Comparison of ENCODE assay signal across 14 cellular contexts in the genomic region with DNA sequence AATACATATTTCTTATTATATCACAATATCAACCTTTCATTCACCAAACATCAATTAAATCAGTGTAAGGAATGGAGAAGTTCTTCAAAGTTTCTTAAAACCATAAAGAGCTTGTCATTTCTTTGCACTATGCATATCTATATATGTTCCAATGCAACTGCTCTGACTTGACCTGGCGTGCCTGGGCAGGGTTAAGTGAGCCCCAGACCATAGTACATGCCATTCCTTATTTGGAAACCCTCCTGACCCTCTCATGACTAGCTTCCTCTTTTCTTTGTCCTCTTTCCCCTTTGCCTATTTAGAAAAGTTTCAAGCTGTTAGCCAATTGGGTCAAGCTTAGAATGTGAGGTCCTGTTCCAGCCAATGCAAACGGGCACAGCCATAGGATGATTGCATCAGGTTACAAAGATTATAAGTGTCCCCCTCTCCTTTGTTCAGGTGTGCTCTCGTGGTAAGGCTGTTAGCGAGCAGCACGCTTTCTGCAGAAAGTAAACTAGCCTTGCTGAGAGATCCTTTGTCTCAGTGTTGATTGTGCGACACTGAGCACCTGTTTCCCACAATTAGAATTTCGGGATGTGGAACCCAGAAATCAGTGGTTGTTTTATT.
DNase-seq lines count a peak whose midpoint lies in the region; TF ChIP-seq lines count a peak whose summit lies in the region.
"Had no signal": no experiment of that assay in that cellular context is flagged by ENCODE, and none has a peak within 500 bp of the region (broad histone marks: within the 10 kb centered on the region; RNA-seq: fewer than 3 reads in every experiment).

No MANE protein-coding gene starts in this region.

- no peak overlapping the region for H2AFZ ChIP-seq in smooth muscle cell (ENCODE audit: low read depth)

- H3K27me3 ChIP-seq in colonic mucosa (no peaks in the 10 kb centered on the region), smooth muscle cell (ENCODE audit: low read depth) (no peaks in the 10 kb centered on the region)
- H3K27me3 ChIP-seq: uterus had no signal

- intact Hi-C loops in colonic mucosa (cut with DNase I) = no loop called here

- H3K9ac ChIP-seq in colonic mucosa (ENCODE audit: low read depth in 2 of 2, low read length in 2 of 2) = no peak overlapping the region
- H3K9ac ChIP-seq in smooth muscle cell (ENCODE audit: low read depth) = no peak overlapping the region
- H3K9ac ChIP-seq: BLaER1 had no signal

- H3K4me3 ChIP-seq in colonic mucosa (no peak overlapping the region), smooth muscle cell (no peak overlapping the region)
- H3K4me3 ChIP-seq: BLaER1, uterus had no signal

- H3K4me1 ChIP-seq in colonic mucosa (no peaks in the 10 kb centered on the region), smooth muscle cell (ENCODE audit: low read depth) (peaks cover 12% of the 10 kb centered on the region)
- H3K4me1 ChIP-seq: uterus had no signal

- H3K9me3 ChIP-seq in colonic mucosa = no peaks in the 10 kb centered on the region
- H3K9me3 ChIP-seq in smooth muscle cell (replicated peaks; ENCODE audit: low read depth) = no peaks in the 10 kb centered on the region
- H3K9me3 ChIP-seq: uterus had no signal

- H3F3A ChIP-seq in smooth muscle cell (ENCODE audit: low read depth) = no peaks in the 10 kb centered on the region

- H4K20me1 ChIP-seq in smooth muscle cell (ENCODE audit: low read depth) = no peaks in the 10 kb centered on the region
- H4K20me1 ChIP-seq: BLaER1 had no signal

- H3K27ac ChIP-seq in colonic mucosa (no peak overlapping the region), smooth muscle cell (ENCODE audit: low read depth) (no peak overlapping the region)
- H3K27ac ChIP-seq: BLaER1, uterus had no signal

- DNase-seq in NCI-H748 (lab: John Stamatoyannopoulos, UW; ENCODE audit: unreplicated experiment) = peak; percentile 76
- no peak for DNase-seq in NCI-H748 treated with DMSO at 0.1 percent for 48 hours (lab: John Stamatoyannopoulos, UW)
- peak; percentile 82 for DNase-seq in NOMO-1 treated with DMSO at 0.1 percent for 48 hours (lab: John Stamatoyannopoulos, UW; ENCODE audit: unreplicated experiment)
- DNase-seq in colonic mucosa = peak; percentile 9
- no peak for DNase-seq in smooth muscle cell (lab: John Stamatoyannopoulos, UW; ENCODE audit: unreplicated experiment)
- DNase-seq in activated CD8-positive, alpha-beta memory T cell treated with anti-CD3 and anti-CD28 coated beads, Interleukin-2, amount 50 U/mL, for 4 hours = no peak
- no peak for DNase-seq in DMS114 treated with DMSO at 0.1 percent for 48 hours (lab: John Stamatoyannopoulos, UW; ENCODE audit: unreplicated experiment)
- no peak for DNase-seq in SIG-M5 treated with dmso at 0.1 percent for 504 hours (lab: John Stamatoyannopoulos, UW; ENCODE audit: unreplicated experiment)
- DNase-seq: activated naive CD4-positive, alpha-beta T cell; central memory CD4-positive, alpha-beta T cell; NCI-H1417 treated with DMSO at 0.1 percent for 48 hours; small intestine; uterus had no signal

- no peak for TF ChIP-seq CTCF in colonic mucosa (IDR thresholded peaks at IDR 0.05)
- no peak for TF ChIP-seq CTCF in smooth muscle cell (IDR thresholded peaks at IDR 0.05; ENCODE audit: borderline replicate concordance, insufficient read depth, poor library complexity, severe bottlenecking)

- no peaks in the 10 kb centered on the region for H3K79me2 ChIP-seq in smooth muscle cell (ENCODE audit: low read depth)

- H3K36me3 ChIP-seq in colonic mucosa (no peaks in the 10 kb centered on the region), smooth muscle cell (ENCODE audit: low read depth) (no peaks in the 10 kb centered on the region)
- H3K36me3 ChIP-seq: BLaER1, uterus had no signal

- H3K4me2 ChIP-seq in smooth muscle cell = peak overlapping the region; percentile 23
- H3K4me2 ChIP-seq: BLaER1 had no signal

- 65% methylated on average over 7 of the region's 7 CpGs for WGBS in smooth muscle cell (ENCODE audit: low lambda C conversion rate)

Comparison
In these comparisons a context has a peak if more than half of its experiments do, and no peak if none do; other contexts are left out.
1. DNase-seq: peak in NCI-H748 (single experiment), NOMO-1 treated with DMSO at 0.1 percent for 48 hours (single experiment) and colonic mucosa (single experiment); none in NCI-H748 treated with DMSO at 0.1 percent for 48 hours (single experiment), smooth muscle cell (single experiment), activated CD8-positive, alpha-beta memory T cell treated with anti-CD3 and anti-CD28 coated beads, Interleukin-2, amount 50 U/mL, for 4 hours (single experiment), DMS114 treated with DMSO at 0.1 percent for 48 hours (single experiment) and SIG-M5 treated with dmso at 0.1 percent for 504 hours (single experiment).